In genomic region chrY:16644270-16644800, GRCh38 we compare ENCODE assay signal across 16 cellular contexts.
DNase-seq lines count a peak whose midpoint lies in the region; ATAC-seq and TF ChIP-seq lines count a peak whose summit lies in the region.
"Had no signal": no experiment of that assay in that cellular context is flagged by ENCODE, and none has a peak within 500 bp of the region (broad histone marks: within the 10 kb centered on the region; RNA-seq: fewer than 3 reads in every experiment).

No MANE protein-coding gene starts in this region.

- no peaks in the 10 kb centered on the region for H3K9me3 Mint-ChIP-seq in progenitor cell of endocrine pancreas (ENCODE audit: low read depth)
- H3K9me3 Mint-ChIP-seq: mesothelial cell of epicardium had no signal

- no peaks in the 10 kb centered on the region for H3K4me1 Mint-ChIP-seq in progenitor cell of endocrine pancreas (ENCODE audit: low read depth)
- H3K4me1 Mint-ChIP-seq: mesothelial cell of epicardium had no signal

- H3K27ac Mint-ChIP-seq in progenitor cell of endocrine pancreas: no peak overlapping the region
- H3K27ac Mint-ChIP-seq: mesothelial cell of epicardium had no signal

- H3K27me3 Mint-ChIP-seq in progenitor cell of endocrine pancreas: no peaks in the 10 kb centered on the region

- H3K36me3 Mint-ChIP-seq in progenitor cell of endocrine pancreas (ENCODE audit: insufficient read depth): no peaks in the 10 kb centered on the region
- H3K36me3 Mint-ChIP-seq: mesothelial cell of epicardium had no signal

- DNase-seq in epithelial cell of proximal tubule (ENCODE audit: low read depth) (no peak), progenitor cell of endocrine pancreas (ENCODE audit: low spot score, unreplicated experiment) (no peak), DMS 273 (lab: John Stamatoyannopoulos, UW; ENCODE audit: unreplicated experiment) (no peak), COR-L47 (lab: John Stamatoyannopoulos, UW) (no peak), AML-193 (lab: John Stamatoyannopoulos, UW) (no peak)
- DNase-seq: colonic mucosa, erythroblast, glutamatergic neuron, NCI-H1436 treated with DMSO at 0.1 percent for 48 hours, NCI-H446, right cardiac atrium had no signal

- ATAC-seq in GM19025 (IDR thresholded peaks at IDR 0.05; ENCODE audit: low read depth, unreplicated experiment) (peak; percentile 43), HG02642 (IDR thresholded peaks at IDR 0.05; ENCODE audit: poor library complexity, unreplicated experiment) (peak; percentile 59), HG03565 (IDR thresholded peaks at IDR 0.05; ENCODE audit: unreplicated experiment) (peak; percentile 51)
- ATAC-seq: right cardiac atrium had no signal

- no peak overlapping the region for H3K4me3 Mint-ChIP-seq in progenitor cell of endocrine pancreas (ENCODE audit: low read depth)
- H3K4me3 Mint-ChIP-seq: mesothelial cell of epicardium had no signal

- H3K4me3 ChIP-seq in epithelial cell of proximal tubule (ENCODE audit: low read depth, low read length): peak overlapping the region; percentile 36
- H3K4me3 ChIP-seq: colonic mucosa, thoracic aorta had no signal

- TF ChIP-seq CTCF in epithelial cell of proximal tubule (conservative IDR thresholded peaks at IDR 0.05; ENCODE audit: low read depth, low read length) (no peak), progenitor cell of endocrine pancreas (IDR thresholded peaks at IDR 0.05; ENCODE audit: unreplicated experiment) (no peak)
